28 cellular contexts compared by ENCODE assay signal in genomic region chr5:172194985-172195774, GRCh38. TPM values are rescaled to one million over a fixed set of nuclear protein-coding genes. Genes with fewer than 3 reads are reported as not detected.
A peak's percentile ranks its signal among the peaks of the same experiment; 100 is the strongest.
DNase-seq lines count a peak whose midpoint lies in the region; ATAC-seq, FAIRE-seq and TF ChIP-seq lines count a peak whose summit lies in the region.
"Had no signal": no experiment of that assay in that cellular context is flagged by ENCODE, and none has a peak within 500 bp of the region (broad histone marks: within the 10 kb centered on the region; RNA-seq: fewer than 3 reads in every experiment).

No MANE protein-coding gene starts in this region.

- CTCF ChIA-PET in PC-3 (lab: Charles Lee), result interaction anchor here (0.5 kb wide), 1 partner anchor 119 kb away, joined by 8 read pairs; no protein-coding TSS in a partner anchor
- CTCF ChIA-PET in H1 (lab: Charles Lee; ENCODE audit: partially characterized antibody), result interaction anchor here (0.6 to 1.8 kb wide), 6 partner anchors 8 to 199 kb away, joined by 3 to 7 read pairs (median 4); no protein-coding TSS in a partner anchor

- no peaks in the 10 kb centered on the region for H3K79me1 ChIP-seq in H1 (ENCODE audit: low read depth, low read length)

- H3K23me2 ChIP-seq in H1 (ENCODE audit: low read depth, low read length), result no peaks in the 10 kb centered on the region

- H3K9ac ChIP-seq in PC-3 (ENCODE audit: low read length) (no peak overlapping the region), H1 (replicated peaks in 1 of 4; ENCODE audit: extremely low read depth in 1 of 4, low read depth in 3 of 4, low read length in 3 of 4) (no peak overlapping the region; a peak in 1 of 7 replicates)
- H3K9ac ChIP-seq: BLaER1, GM23248 had no signal

- TF ChIP-seq CTCF in PC-3 (conservative IDR thresholded peaks at IDR 0.05; ENCODE audit: low read depth, low read length), result no peak
- TF ChIP-seq CTCF in H1 (IDR thresholded peaks at IDR 0.05; ENCODE audit: control extremely low read depth in 1 of 3, insufficient read depth in 1 of 3, low read depth in 1 of 3, low read length in 3 of 3), result no peak

- no peak overlapping the region for H2BK15ac ChIP-seq in H1 (ENCODE audit: low read length)

- no peaks in the 10 kb centered on the region for H3K79me2 ChIP-seq in PC-3 (ENCODE audit: low read length)
- no peaks in the 10 kb centered on the region for H3K79me2 ChIP-seq in H1 (ENCODE audit: control insufficient read depth in 1 of 2, insufficient read depth in 2 of 2, low read length in 2 of 2)

- no peak overlapping the region for H3K23ac ChIP-seq in H1 (ENCODE audit: insufficient read length)

- 0 out of 2 replicates have a peak overlapping the region, but pooled peaks have one; percentile 39 for H2BK12ac ChIP-seq in H1 (ENCODE audit: low read depth, low read length)

- FAIRE-seq in H1 (lab: Jason Lieb, UNC), result no peak
- FAIRE-seq: GM12878 had no signal

- TF ChIP-seq POLR2A in H1 (IDR thresholded peaks at IDR 0.05; ENCODE audit: control extremely low read depth in 1 of 2, low read depth in 2 of 2, low read length in 2 of 2), result no peak

- DNase-seq in H7 (peak; percentile 36), PC-3 (no peak), H1 (ENCODE audit: low read depth in 1 of 2, low spot score in 2 of 2) (no peak), sciatic nerve (ENCODE audit: low spot score) (peak; percentile 7), OCI-M1 (lab: John Stamatoyannopoulos, UW) (no peak), HuH-7.5 (ENCODE audit: low spot score) (no peak), Ammon's horn (ENCODE audit: low spot score) (no peak)
- DNase-seq: CD4-positive, alpha-beta T cell; COR-L47; DMS 273 treated with DMSO at 0.1 percent for 48 hours; DND-41; MG63; NCI-H1048; NCI-H1417 treated with DMSO at 0.1 percent for 48 hours; NCI-H1930; NCI-H2171; NCI-H345; NCI-H524; PC-9; SIG-M5 had no signal

- H4K20me1 ChIP-seq in PC-3 (ENCODE audit: low read length), result no peaks in the 10 kb centered on the region
- H4K20me1 ChIP-seq in H1 (replicated peaks in 1 of 2; ENCODE audit: control insufficient read depth in 1 of 2, insufficient read depth in 2 of 2, low read length in 2 of 2), result no peaks in the 10 kb centered on the region
- H4K20me1 ChIP-seq: BLaER1 had no signal

- no peak overlapping the region for H2AK5ac ChIP-seq in H1 (ENCODE audit: low read depth, low read length)

- H3K9me3 ChIP-seq in PC-3 (ENCODE audit: low read length), result no peaks in the 10 kb centered on the region
- peaks cover 0 to 6% of the 10 kb centered on the region in 2 experiments; a peak in 1 of 4 replicates for H3K9me3 ChIP-seq in H1 (ENCODE audit: insufficient read depth in 2 of 2, low read depth in 1 of 2, low read length in 1 of 2)
- H3K9me3 ChIP-seq: BLaER1 had no signal

- no peak for TF ChIP-seq RAD21 in H1 (IDR thresholded peaks at IDR 0.05 in 1 of 2, conservative IDR thresholded peaks at IDR 0.05 in 1 of 2; ENCODE audit: low read depth in 2 of 2, low read length in 2 of 2)

- no peaks in the 10 kb centered on the region for H3K9me2 ChIP-seq in PC-3 (replicated peaks; ENCODE audit: low read length)

- H3K4me1 ChIP-seq in PC-3 (ENCODE audit: insufficient read depth, low read length) (no peaks in the 10 kb centered on the region), H1 (replicated peaks in 1 of 4; ENCODE audit: control insufficient read depth in 3 of 4, insufficient read depth in 4 of 4, low read length in 3 of 4) (no peaks in the 10 kb centered on the region; a peak in 1 of 7 replicates)
- H3K4me1 ChIP-seq: BLaER1 had no signal

- H3K36me3 ChIP-seq in H7 (replicated peaks; ENCODE audit: control insufficient read depth, insufficient read depth, low read length), result no peaks in the 10 kb centered on the region
- no peaks in the 10 kb centered on the region for H3K36me3 ChIP-seq in PC-3 (ENCODE audit: low read depth, low read length)
- H3K36me3 ChIP-seq in H1 (ENCODE audit: control insufficient read depth in 2 of 4, insufficient read depth in 4 of 4, low read length in 3 of 4), result no peaks in the 10 kb centered on the region
- H3K36me3 ChIP-seq: BLaER1, MG63 had no signal

- no peak overlapping the region for H2AFZ ChIP-seq in PC-3 (ENCODE audit: low read length)
- H2AFZ ChIP-seq in H1 (ENCODE audit: low read length), result no peak overlapping the region
- H2AFZ ChIP-seq: GM23248, PC-9 had no signal

- H3F3A ChIP-seq in PC-3 (ENCODE audit: low read length, unreplicated experiment), result no peaks in the 10 kb centered on the region

- no peak overlapping the region for H4K91ac ChIP-seq in H1 (replicated peaks; ENCODE audit: insufficient read length, low read length)

- no peak overlapping the region for H3K14ac ChIP-seq in H1 (ENCODE audit: insufficient read length)

- H3K4ac ChIP-seq in H1 (replicated peaks; ENCODE audit: insufficient read length, low read depth, low read length), result no peak overlapping the region

- H2BK5ac ChIP-seq in H1 (ENCODE audit: low read depth, low read length), result no peak overlapping the region; the same call in 1 of the 2 replicates

- H4K8ac ChIP-seq in H1 (ENCODE audit: extremely low read depth, insufficient read depth, low read length), result no peak overlapping the region

- H3K18ac ChIP-seq in H1 (ENCODE audit: extremely low read depth, low read length), result no peak overlapping the region

- intact Hi-C loops in PC-3 (cut with micrococcal nuclease), result no loop called here
- intact Hi-C loops in sciatic nerve (cut with DNase I), result no loop called here

- no peak overlapping the region for H2BK20ac ChIP-seq in H1 (ENCODE audit: low read length)

- no peak overlapping the region for H3K4me3 ChIP-seq in H7 (ENCODE audit: insufficient read depth, low read depth, low read length)
- no peak overlapping the region for H3K4me3 ChIP-seq in PC-3 (ENCODE audit: low read length)
- no peak overlapping the region for H3K4me3 ChIP-seq in H1 (ENCODE audit: extremely low read depth in 1 of 4, insufficient read depth in 2 of 4, low read depth in 3 of 4, low read length in 4 of 4)
- H3K4me3 ChIP-seq: BLaER1, GM12878, GM23248, MG63, PC-9 had no signal

- H3K4me2 ChIP-seq in PC-3 (ENCODE audit: low read length) (no peak overlapping the region), H1 (ENCODE audit: insufficient read depth in 1 of 2, low read depth in 2 of 2, low read length in 2 of 2) (no peak overlapping the region)
- H3K4me2 ChIP-seq: BLaER1, PC-9 had no signal

- H3K27ac ChIP-seq in PC-3 (ENCODE audit: low read length) (no peak overlapping the region), H1 (ENCODE audit: low read depth, low read length) (no peak overlapping the region)
- H3K27ac ChIP-seq: BLaER1, GM23248, PC-9, RWPE1 had no signal

- POLR2A ChIA-PET in PC-3 (lab: Charles Lee; ENCODE audit: unreplicated experiment) (no interaction called here), H1 (lab: Charles Lee; ENCODE audit: partially characterized antibody) (interaction anchor here (0.6 to 1.5 kb wide), 3 partner anchors 11 to 116 kb away, joined by 3 to 5 read pairs (median 4); no protein-coding TSS in a partner anchor)

- BruUV-seq in PC-3 (replicated peaks; lab: Mats Ljungman, UMichigan), result no TSS peak

- no peaks in the 10 kb centered on the region for H3K27me3 ChIP-seq in H7 (ENCODE audit: control insufficient read depth, insufficient read depth, low read length)
- no peaks in the 10 kb centered on the region for H3K27me3 ChIP-seq in PC-3 (ENCODE audit: low read length)
- H3K27me3 ChIP-seq in H1 (replicated peaks in 1 of 4; ENCODE audit: control insufficient read depth in 3 of 4, extremely low read depth in 1 of 4, insufficient read depth in 3 of 4, low read length in 3 of 4), result no peaks in the 10 kb centered on the region
- H3K27me3 ChIP-seq: BLaER1, MG63 had no signal

- no peak overlapping the region for H3K56ac ChIP-seq in H1 (replicated peaks; ENCODE audit: insufficient read length, low read depth, low read length)

- no peak overlapping the region for H2BK120ac ChIP-seq in H1 (replicated peaks; ENCODE audit: low read depth, low read length)

- 84% methylated on average over 6 of the region's 6 CpGs; no CpG with 5 or more reads in 1 of the 2 experiments for WGBS in H1 (ENCODE audit: extremely low coverage in 1 of 2, insufficient coverage in 1 of 2, insufficient read length in 1 of 2, insufficient replicate concordance in 2 of 2, low coverage in 1 of 2, low lambda C conversion rate in 2 of 2, missing lambda C conversion rate in 1 of 2), 2 experiments

- no peak for TF ChIP-seq EP300 in H1 (IDR thresholded peaks at IDR 0.05; ENCODE audit: borderline replicate concordance in 1 of 2, low read depth in 2 of 2, low read length in 2 of 2)

- ATAC-seq in PC-3, result peak; percentile 27
- no peak for ATAC-seq in sciatic nerve
- ATAC-seq: GM12878, HCT116, SK-N-SH treated with all-trans-retinoic acid at 6 μM for 48 hours had no signal

- H4K5ac ChIP-seq in H1 (ENCODE audit: insufficient read length, low read depth, low read length), result no peak overlapping the region

TF ChIP-seq in H1, 55 proteins besides CTCF, POLR2A, EP300 and RAD21 (continues in another document):
- no peak for TF ChIP-seq KDM1A (IDR thresholded peaks at IDR 0.05; ENCODE audit: borderline replicate concordance, low read length)
- no peak for TF ChIP-seq NRF1 (IDR thresholded peaks at IDR 0.05; ENCODE audit: low read depth, low read length)
- TF ChIP-seq HDAC2 (IDR thresholded peaks at IDR 0.05; ENCODE audit: borderline replicate concordance in 1 of 2, low read depth in 2 of 2, low read length in 2 of 2), result no peak

RNA-seq across cellular contexts. Expression of gene EFCAB9, which starts 1.2 kb away (rescaled TPM):
- not detected in 2 replicates for total RNA-seq in H7 (2014; rRNA removed; shearing (Covaris generic))
- total RNA-seq in PC-3 (2014; rRNA removed) (not detected in 2 replicates), sciatic nerve (not detected)
- total RNA-seq in H1 (2021; fragmentation: NEBNext Ultra II Directional; extraction: Animal tissue kit (Norgen Biotek cat#: 25700)), result not detected in 2 replicates
- polyA plus RNA-seq in H1 (2011; rRNA removed), result not detected in 2 replicates
- polyA plus RNA-seq in H1 (2011; cell fraction: cytosol; rRNA removed), result not detected
- not detected for polyA plus RNA-seq in H1 (2011; cell fraction: nucleus; rRNA removed)
- polyA plus RNA-seq in H1 (2012, experiment 1 of 2), result not detected in 4 replicates
- not detected for polyA plus RNA-seq in H1 (2012, experiment 2 of 2)
- not detected for polyA plus RNA-seq in H1 (2013, experiment 1 of 2)
- polyA plus RNA-seq in H1 (2013, experiment 2 of 2), result not detected
- not detected in 2 replicates for polyA minus RNA-seq in H1 (2011; rRNA and poly(A)+ RNA removed)
- not detected for polyA minus RNA-seq in H1 (2011; cell fraction: cytosol; rRNA and poly(A)+ RNA removed)
- not detected for polyA minus RNA-seq in H1 (2011; cell fraction: nucleus; rRNA and poly(A)+ RNA removed)
- total RNA-seq: CD4-positive, alpha-beta T cell; GM12878; GM23248; LHCN-M2; PC-9; T-helper 2 cell treated with Interferon-gamma antibody and Interleukin-4, amounts not matched to agents 100 ng/mL and 5 ng/mL, for 36 hours had no signal
- polyA plus RNA-seq: GM23248 had no signal

RNA-seq across cellular contexts. Expression of gene STK10, which starts 7.2 kb away (rescaled TPM):
- 7.4 and 10.2 TPM in 2 replicates for total RNA-seq in H7 (2014; rRNA removed; shearing (Covaris generic))
- 25.7 and 30.1 TPM in 2 replicates for total RNA-seq in PC-3 (2014; rRNA removed)
- total RNA-seq in H1 (2021; fragmentation: NEBNext Ultra II Directional; extraction: Animal tissue kit (Norgen Biotek cat#: 25700)), result 20.8 and 21.4 TPM in 2 replicates
- polyA plus RNA-seq in H1 (2011; rRNA removed), result 10.5 and 11.2 TPM in 2 replicates
- 9.1 TPM for polyA plus RNA-seq in H1 (2011; cell fraction: cytosol; rRNA removed)
- polyA plus RNA-seq in H1 (2011; cell fraction: nucleus; rRNA removed), result 23.7 TPM
- polyA plus RNA-seq in H1 (2012, experiment 1 of 2), result 13.1 to 18.3 TPM (median 14.2 TPM) in 4 replicates
- 10.4 TPM for polyA plus RNA-seq in H1 (2012, experiment 2 of 2)
- 10.8 TPM for polyA plus RNA-seq in H1 (2013, experiment 1 of 2)
- polyA plus RNA-seq in H1 (2013, experiment 2 of 2), result 9.6 TPM
- 10.5 and 10.7 TPM in 2 replicates for polyA minus RNA-seq in H1 (2011; rRNA and poly(A)+ RNA removed)
- polyA minus RNA-seq in H1 (2011; cell fraction: cytosol; rRNA and poly(A)+ RNA removed), result 16.5 TPM
- 21.9 TPM for polyA minus RNA-seq in H1 (2011; cell fraction: nucleus; rRNA and poly(A)+ RNA removed)
- 89.4 TPM for total RNA-seq in sciatic nerve

Comparison
In these comparisons a context has a peak if more than half of its experiments do, and no peak if none do; other contexts are left out.
1. DNase-seq: peak in H7 (single experiment) and sciatic nerve (single experiment); none in PC-3 (single experiment), H1 (0 of 2), OCI-M1 (single experiment), HuH-7.5 (single experiment) and Ammon's horn (single experiment).